In genomic region chr1:173477286-173478098, GRCh38 we compare ENCODE assay signal across 1 cellular context.
TF ChIP-seq lines count a peak whose summit lies in the region.

TSS of gene PRDX6 (plus strand) at chr1:173477335. CDS start at chr1:173477398, 63 bp downstream.

TF ChIP-seq in K562, 482 proteins besides CTCF, POLR2A, EP300 and RAD21 (continued from another document and continues in another):
- TF ChIP-seq ZNF592 (IDR thresholded peaks at IDR 0.05) (no peak), FIP1L1 (IDR thresholded peaks at IDR 0.05; ENCODE audit: low read depth, low read length, poor library complexity, severe bottlenecking) (peak; percentile 77), ZZZ3 (IDR thresholded peaks at IDR 0.05) (no peak), CTBP1 (IDR thresholded peaks at IDR 0.05; ENCODE audit: borderline replicate concordance) (peak; percentile 25; the same call in 1 of the 2 replicates), ZNF431 (CRISPR knock-in tag; IDR thresholded peaks at IDR 0.05) (0 out of 2 replicates have a peak, but pooled peaks have one; percentile 59), MCM7 (IDR thresholded peaks at IDR 0.05) (no peak), ZNF717 (CRISPR knock-in tag; IDR thresholded peaks at IDR 0.05) (no peak), CBFA2T3 (IDR thresholded peaks at IDR 0.05) (0 out of 2 replicates have a peak, but pooled peaks have one; percentile 2), L3MBTL2 (IDR thresholded peaks at IDR 0.05) (no peak; the same call in 1 of the 2 replicates), KDM5B (IDR thresholded peaks at IDR 0.05; ENCODE audit: insufficient replicate concordance, low read depth, low read length) (peak; percentile 83), NR3C1 (CRISPR knock-in tag; IDR thresholded peaks at IDR 0.05) (peak; percentile 62; the same call in 1 of the 2 replicates), SNIP1 (IDR thresholded peaks at IDR 0.05; ENCODE audit: low read depth) (no peak), SMAD4 (CRISPR knock-in tag; conservative IDR thresholded peaks at IDR 0.05) (0 out of 2 replicates have a peak, but pooled peaks have one; percentile 26), POLR2H (tag; IDR thresholded peaks at IDR 0.05; ENCODE audit: low read depth) (peak; percentile 94), TEAD1 (CRISPR knock-in tag; IDR thresholded peaks at IDR 0.05) (peak in 1 of 2 experiments; percentile 86; a peak in 1 of 4 replicates), MEF2A (IDR thresholded peaks at IDR 0.05; ENCODE audit: control insufficient read depth, low read depth, low read length) (no peak), ZNF76 (CRISPR knock-in tag; IDR thresholded peaks at IDR 0.05; ENCODE audit: borderline replicate concordance) (0 out of 2 replicates have a peak, but pooled peaks have one; percentile 16), RBM14 (IDR thresholded peaks at IDR 0.05; ENCODE audit: borderline replicate concordance, insufficient read depth, low read depth, low read length) (peak; percentile 90; the same call in 1 of the 2 replicates), AFF1 (IDR thresholded peaks at IDR 0.05; ENCODE audit: low read depth in 1 of 2, partially characterized antibody in 2 of 2) (peak in 1 of 2 experiments; percentile 24), TAF7 (tag; IDR thresholded peaks at IDR 0.05) (peak; percentile 89), SAP30 (IDR thresholded peaks at IDR 0.05; ENCODE audit: borderline replicate concordance, insufficient read depth, low read depth, low read length, poor library complexity, severe bottlenecking) (peak; percentile 46), USF1 (CRISPR knock-in tag; IDR thresholded peaks at IDR 0.05) (peak; percentile 46; the same call in 1 of the 2 replicates), ZNF518B (CRISPR knock-in tag; IDR thresholded peaks at IDR 0.05) (no peak), EWSR1 (IDR thresholded peaks at IDR 0.05; ENCODE audit: borderline replicate concordance, low read depth, partially characterized antibody) (no peak), CEBPG (CRISPR knock-in tag; IDR thresholded peaks at IDR 0.05) (peak; percentile 52; the same call in 1 of the 2 replicates), CEBPG (tag; conservative IDR thresholded peaks at IDR 0.05 in 1 of 2, IDR thresholded peaks at IDR 0.05 in 1 of 2) (no peak), DNMT1 (IDR thresholded peaks at IDR 0.05) (no peak), NUFIP1 (IDR thresholded peaks at IDR 0.05; ENCODE audit: partially characterized antibody) (no peak), RUNX1 (IDR thresholded peaks at IDR 0.05; ENCODE audit: low read depth) (no peak), E4F1 (CRISPR knock-in tag; IDR thresholded peaks at IDR 0.05; ENCODE audit: borderline replicate concordance) (no peak), BDP1 (IDR thresholded peaks at IDR 0.05; ENCODE audit: insufficient read depth, insufficient read length) (no peak), SUPT5H (IDR thresholded peaks at IDR 0.05) (peak; percentile 97), BRD4 (IDR thresholded peaks at IDR 0.05) (peak; percentile 85), FOXP4 (CRISPR knock-in tag; IDR thresholded peaks at IDR 0.05; ENCODE audit: borderline replicate concordance) (no peak; the same call in 1 of the 2 replicates), CCNT2 (IDR thresholded peaks at IDR 0.05; ENCODE audit: borderline replicate concordance, extremely low read depth, insufficient read length, low read depth, low read length) (peak; percentile 82), TGIF2 (CRISPR knock-in tag; IDR thresholded peaks at IDR 0.05) (no peak), ZEB2 (IDR thresholded peaks at IDR 0.05) (no peak), ZBTB9 (CRISPR knock-in tag; IDR thresholded peaks at IDR 0.05) (peak; percentile 89; the same call in 1 of the 2 replicates), HOXB6 (CRISPR knock-in tag; IDR thresholded peaks at IDR 0.05; ENCODE audit: borderline replicate concordance) (no peak), ASH1L (IDR thresholded peaks at IDR 0.05; ENCODE audit: borderline replicate concordance, low read depth, partially characterized antibody) (no peak), ZNF444 (CRISPR knock-in tag; IDR thresholded peaks at IDR 0.05) (no peak), BRD9 (IDR thresholded peaks at IDR 0.05; ENCODE audit: low read depth, partially characterized antibody) (peak; percentile 86), MITF (IDR thresholded peaks at IDR 0.05) (no peak), FOXP1 (CRISPR knock-in tag; IDR thresholded peaks at IDR 0.05) (peak; percentile 97), FOXJ3 (CRISPR knock-in tag; IDR thresholded peaks at IDR 0.05) (no peak)
